In genomic region chr3:139520028-139520737, GRCh38 we compare ENCODE assay signal across 8 cellular contexts. TPM values are rescaled to one million over a fixed set of nuclear protein-coding genes. Genes with fewer than 3 reads are reported as not detected.
DNase-seq lines count a peak whose midpoint lies in the region; ATAC-seq and TF ChIP-seq lines count a peak whose summit lies in the region.

No MANE protein-coding gene starts in this region.

- H4K8ac ChIP-seq in mesenchymal stem cell (ENCODE audit: low read length) = no peak overlapping the region

- no peaks in the 10 kb centered on the region for H3K79me1 ChIP-seq in mesenchymal stem cell (replicated peaks; ENCODE audit: low read length, poor library complexity, severe bottlenecking)

- in situ Hi-C loops in astrocyte of the spinal cord (cut with HindIII; ENCODE audit: low sequenced_read_pairs) = no loop called here

- DNase-seq in Daoy (ENCODE audit: low read depth) (peak; percentile 58), HT1080 (ENCODE audit: low read depth) (peak; percentile 75), astrocyte of the spinal cord (ENCODE audit: low read depth, low spot score) (peak; percentile 52), mesenchymal stem cell (no peak)

- no peak overlapping the region for H2BK15ac ChIP-seq in mesenchymal stem cell (ENCODE audit: low read depth, poor library complexity, severe bottlenecking)

- no peak overlapping the region for H2AK5ac ChIP-seq in mesenchymal stem cell (ENCODE audit: low read length, severe bottlenecking)

- H3K36me3 ChIP-seq in mesenchymal stem cell (ENCODE audit: control insufficient read depth in 1 of 2, insufficient read depth in 2 of 2, low read depth in 1 of 2, low read length in 2 of 2) = no peaks in the 10 kb centered on the region

- TF ChIP-seq CTCF in astrocyte of the spinal cord (IDR thresholded peaks at IDR 0.05; ENCODE audit: low read depth, low read length) = peak; percentile 51

- H3K23ac ChIP-seq in mesenchymal stem cell (ENCODE audit: low read length in 2 of 2) = no peak overlapping the region

- H3K4me3 ChIP-seq in astrocyte of the spinal cord (ENCODE audit: low read depth, low read length) (no peak overlapping the region), mesenchymal stem cell (ENCODE audit: insufficient read depth in 1 of 2, low read depth in 1 of 2, low read length in 2 of 2) (no peak overlapping the region)

- no peak overlapping the region for H3K4ac ChIP-seq in mesenchymal stem cell (ENCODE audit: low read depth in 1 of 2, low read length in 2 of 2)

- H3K18ac ChIP-seq in mesenchymal stem cell (ENCODE audit: low read depth in 1 of 2, low read length in 2 of 2) = no peak overlapping the region

- H3K27me3 ChIP-seq in mesenchymal stem cell (ENCODE audit: control insufficient read depth in 1 of 2, insufficient read depth in 1 of 2, low read length in 2 of 2) = peaks cover 11 to 18% of the 10 kb centered on the region in 2 experiments

- no peaks in the 10 kb centered on the region for H3K4me1 ChIP-seq in mesenchymal stem cell (ENCODE audit: control insufficient read depth, insufficient read depth, low read depth, low read length)

- no peak overlapping the region for H3K9ac ChIP-seq in mesenchymal stem cell (ENCODE audit: low read length)

- H3K14ac ChIP-seq in mesenchymal stem cell (ENCODE audit: low read length in 2 of 2) = no peak overlapping the region

- H3K27ac ChIP-seq in mesenchymal stem cell (ENCODE audit: low read length, poor library complexity, severe bottlenecking) = no peak overlapping the region

- peak overlapping the region; percentile 27 for H4K91ac ChIP-seq in mesenchymal stem cell (ENCODE audit: low read length)

- H2BK12ac ChIP-seq in mesenchymal stem cell (ENCODE audit: low read length in 2 of 2) = no peak overlapping the region

- H3K4me2 ChIP-seq in mesenchymal stem cell (ENCODE audit: low read length, poor library complexity, severe bottlenecking) = no peak overlapping the region

- no peaks in the 10 kb centered on the region for H3K9me3 ChIP-seq in mesenchymal stem cell (ENCODE audit: control insufficient read depth, low read length)

- no peak overlapping the region for H2BK120ac ChIP-seq in mesenchymal stem cell (ENCODE audit: low read depth, low read length)

- 90% methylated on average over 6 of the region's 7 CpGs for WGBS in mesenchymal stem cell

- H2BK5ac ChIP-seq in mesenchymal stem cell (ENCODE audit: low read depth, low read length, poor library complexity, severe bottlenecking) = no peak overlapping the region

- H2AFZ ChIP-seq in mesenchymal stem cell (ENCODE audit: low read depth, low read length) = no peak overlapping the region

- ATAC-seq in GM19463 (IDR thresholded peaks at IDR 0.05; ENCODE audit: unreplicated experiment) (no peak), HG03378 (IDR thresholded peaks at IDR 0.05; ENCODE audit: unreplicated experiment) (no peak), GM19395 (IDR thresholded peaks at IDR 0.05; ENCODE audit: unreplicated experiment) (no peak), HG03354 (IDR thresholded peaks at IDR 0.05; ENCODE audit: poor library complexity, severe bottlenecking, unreplicated experiment) (no peak)

RNA-seq across cellular contexts. Expression of gene RBP1, which starts 19.4 kb away (rescaled TPM):
- 9.2 and 17.7 TPM in 2 replicates for total RNA-seq in Daoy (2014; rRNA removed; shearing (Covaris generic))
- total RNA-seq in HT1080 (2014; rRNA removed; shearing (Covaris generic)) = not detected in 2 replicates
- polyA plus RNA-seq in HT1080 (2015; cell fraction: cytosol; rRNA removed) = not detected in 2 replicates
- not detected in 2 replicates for polyA plus RNA-seq in HT1080 (2015; cell fraction: nucleus; rRNA removed)
- 4.0 TPM for polyA plus RNA-seq in mesenchymal stem cell (2013, experiment 1 of 2)
- 4.3 TPM for polyA plus RNA-seq in mesenchymal stem cell (2013, experiment 2 of 2)

RNA-seq across cellular contexts. Expression of gene RBP2, which starts 43.9 kb away (rescaled TPM):
- not detected in 2 replicates for total RNA-seq in Daoy (2014; rRNA removed; shearing (Covaris generic))
- total RNA-seq in HT1080 (2014; rRNA removed; shearing (Covaris generic)) = not detected in 2 replicates
- polyA plus RNA-seq in HT1080 (2015; cell fraction: cytosol; rRNA removed) = not detected in 2 replicates
- not detected in 2 replicates for polyA plus RNA-seq in HT1080 (2015; cell fraction: nucleus; rRNA removed)
- not detected for polyA plus RNA-seq in mesenchymal stem cell (2013, experiment 1 of 2)
- polyA plus RNA-seq in mesenchymal stem cell (2013, experiment 2 of 2) = not detected

Comparison
In these comparisons a context has a peak if more than half of its experiments do, and no peak if none do; other contexts are left out.
1. RNA of gene RBP1, which starts 19.4 kb away (total RNA-seq): 9.2 to 17.7 TPM in Daoy; not detected in HT1080; every median in the first group is over 10 times any median in the second.